Comparison of ENCODE assay signal across 8 cellular contexts in genomic region chr6:107618672-107619071, GRCh38.
DNase-seq lines count a peak whose midpoint lies in the region; ATAC-seq lines count a peak whose summit lies in the region.

No MANE protein-coding gene starts in this region.

- peak; percentile 26 for DNase-seq in activated T-cell treated with anti-CD3 and anti-CD28 coated beads, Interleukin-2, amount 50 U/mL, for 1 hour
- peak; percentile 5 for DNase-seq in stimulated activated CD8-positive, alpha-beta memory T cell treated with anti-CD3 and anti-CD28 coated beads, Interleukin-7, amount 100 ng/mL, for 24 hours (ENCODE audit: low read depth)
- DNase-seq in DMS 273 treated with DMSO at 0.1 percent for 48 hours (lab: John Stamatoyannopoulos, UW), result no peak
- no peak for DNase-seq in SHP77 (lab: John Stamatoyannopoulos, UW)
- no peak for DNase-seq in NCI-H1436 (lab: John Stamatoyannopoulos, UW)
- DNase-seq in iPS-NIHi11 (ENCODE audit: low spot score), result no peak

- peak; percentile 99 for ATAC-seq in GM19395 (IDR thresholded peaks at IDR 0.05; ENCODE audit: unreplicated experiment)
- ATAC-seq in HG03097 (IDR thresholded peaks at IDR 0.05; ENCODE audit: low FRiP score, unreplicated experiment), result peak; percentile 97

Comparison
In these comparisons a context has a peak if more than half of its experiments do, and no peak if none do; other contexts are left out.
1. DNase-seq: peak in activated T-cell treated with anti-CD3 and anti-CD28 coated beads, Interleukin-2, amount 50 U/mL, for 1 hour (single experiment) and stimulated activated CD8-positive, alpha-beta memory T cell treated with anti-CD3 and anti-CD28 coated beads, Interleukin-7, amount 100 ng/mL, for 24 hours (single experiment); none in DMS 273 treated with DMSO at 0.1 percent for 48 hours (single experiment), SHP77 (0 of 2), NCI-H1436 (single experiment) and iPS-NIHi11 (single experiment).